8 cellular contexts compared by ENCODE assay signal in the genomic region with DNA sequence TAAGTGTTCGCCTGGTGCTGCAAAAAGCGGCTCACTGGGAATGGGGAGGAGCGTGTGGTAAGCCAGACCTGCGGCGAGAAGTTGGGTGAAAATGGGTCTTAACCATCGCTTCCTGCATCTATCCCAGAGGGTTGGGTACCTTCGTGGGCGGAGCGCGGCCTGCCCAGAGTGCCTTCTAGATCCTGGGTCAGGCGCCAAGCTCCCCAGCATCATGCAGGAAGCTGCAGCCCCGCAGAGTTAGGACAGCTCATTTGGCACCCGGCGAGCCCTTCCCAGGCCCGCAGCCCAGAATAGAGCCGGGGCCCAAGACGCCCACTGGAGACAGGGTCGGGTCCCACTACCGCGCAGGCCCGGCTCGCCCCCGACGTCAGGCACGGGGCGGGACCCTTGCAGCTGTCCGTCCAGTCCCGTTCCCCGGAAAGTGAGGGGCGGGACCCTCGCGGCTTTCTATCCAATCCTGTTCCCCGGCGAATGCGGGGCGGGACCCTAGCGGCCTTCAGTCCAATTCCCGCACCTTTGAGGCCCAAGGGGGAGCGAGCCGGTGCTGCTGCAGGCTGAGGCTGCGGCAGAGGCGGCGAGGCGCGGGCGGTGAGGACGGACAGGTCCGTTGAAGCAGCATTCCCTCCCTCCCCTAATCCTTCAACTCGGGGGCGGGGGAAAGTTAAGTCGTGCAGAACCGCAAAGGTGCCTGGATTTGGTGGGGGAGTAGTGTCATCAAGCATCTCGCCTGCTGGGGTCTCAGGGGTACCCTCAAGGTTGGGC. TPM values are rescaled to one million over a fixed set of nuclear protein-coding genes. Genes with fewer than 3 reads are reported as not detected.
DNase-seq lines count a peak whose midpoint lies in the region; ATAC-seq and TF ChIP-seq lines count a peak whose summit lies in the region.

A gene with protein sequence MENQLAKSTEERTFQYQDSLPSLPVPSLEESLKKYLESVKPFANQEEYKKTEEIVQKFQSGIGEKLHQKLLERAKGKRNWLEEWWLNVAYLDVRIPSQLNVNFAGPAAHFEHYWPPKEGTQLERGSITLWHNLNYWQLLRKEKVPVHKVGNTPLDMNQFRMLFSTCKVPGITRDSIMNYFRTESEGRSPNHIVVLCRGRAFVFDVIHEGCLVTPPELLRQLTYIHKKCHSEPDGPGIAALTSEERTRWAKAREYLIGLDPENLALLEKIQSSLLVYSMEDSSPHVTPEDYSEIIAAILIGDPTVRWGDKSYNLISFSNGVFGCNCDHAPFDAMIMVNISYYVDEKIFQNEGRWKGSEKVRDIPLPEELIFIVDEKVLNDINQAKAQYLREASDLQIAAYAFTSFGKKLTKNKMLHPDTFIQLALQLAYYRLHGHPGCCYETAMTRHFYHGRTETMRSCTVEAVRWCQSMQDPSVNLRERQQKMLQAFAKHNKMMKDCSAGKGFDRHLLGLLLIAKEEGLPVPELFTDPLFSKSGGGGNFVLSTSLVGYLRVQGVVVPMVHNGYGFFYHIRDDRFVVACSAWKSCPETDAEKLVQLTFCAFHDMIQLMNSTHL (plus strand): TSS at position 499 of the 762 bp plus-strand sequence. CDS start 3,405 bp downstream, outside the sequence.

- H3K4me3 ChIP-seq in KMS-11 (IDR thresholded peaks at IDR 0.05; ENCODE audit: insufficient read depth, low read depth, low read length) (no peak within 1 kb of the TSS), Peyer's patch (peak within 1 kb of the TSS; percentile 58 to 89 (median 78))

- peaks cover under 1% of the 10 kb centered on the region for H3K9me3 Mint-ChIP-seq in activated T-helper 1 cell treated with anti-CD3 and anti-CD28 coated beads, Interleukin-12 subunit alpha, Interleukin-12 subunit beta, Interleukin-2, Interleukin-4 antibody, amounts not matched to agents 30 ng/mL and 10 ng/mL and 1 ng/mL, durations not matched to agents 14 hours and 24 hours and 36 hours
- H3K9me3 Mint-ChIP-seq in naive B cell: no peaks in the 10 kb centered on the region
- no peaks in the 10 kb centered on the region for H3K9me3 Mint-ChIP-seq in stimulated activated effector memory CD8-positive, alpha-beta T cell treated with anti-CD3 and anti-CD28 coated beads, Interleukin-12 subunit alpha, Interleukin-12 subunit beta, amount 100 ng/mL, for 72 hours

- H4K20me1 ChIP-seq in KMS-11 (ENCODE audit: insufficient read depth): no peaks in the 10 kb centered on the region

- H3K36me3 Mint-ChIP-seq in activated T-helper 1 cell treated with anti-CD3 and anti-CD28 coated beads, Interleukin-12 subunit alpha, Interleukin-12 subunit beta, Interleukin-2, Interleukin-4 antibody, amounts not matched to agents 30 ng/mL and 10 ng/mL and 1 ng/mL, durations not matched to agents 14 hours and 24 hours and 36 hours (ENCODE audit: low read depth): peaks cover 18% of the 10 kb centered on the region
- peaks cover 9 to 11% of the 10 kb centered on the region in 2 donors for H3K36me3 Mint-ChIP-seq in naive B cell
- peaks cover 18% of the 10 kb centered on the region for H3K36me3 Mint-ChIP-seq in stimulated activated effector memory CD8-positive, alpha-beta T cell treated with anti-CD3 and anti-CD28 coated beads, Interleukin-12 subunit alpha, Interleukin-12 subunit beta, amount 100 ng/mL, for 72 hours

- H3K27me3 Mint-ChIP-seq in activated T-helper 1 cell treated with anti-CD3 and anti-CD28 coated beads, Interleukin-12 subunit alpha, Interleukin-12 subunit beta, Interleukin-2, Interleukin-4 antibody, amounts not matched to agents 30 ng/mL and 10 ng/mL and 1 ng/mL, durations not matched to agents 14 hours and 24 hours and 36 hours (ENCODE audit: insufficient read depth): peaks cover 1% of the 10 kb centered on the region
- H3K27me3 Mint-ChIP-seq in naive B cell: no peaks in the 10 kb centered on the region

- peaks cover 57% of the 10 kb centered on the region for H3K4me1 Mint-ChIP-seq in activated T-helper 1 cell treated with anti-CD3 and anti-CD28 coated beads, Interleukin-12 subunit alpha, Interleukin-12 subunit beta, Interleukin-2, Interleukin-4 antibody, amounts not matched to agents 30 ng/mL and 10 ng/mL and 1 ng/mL, durations not matched to agents 14 hours and 24 hours and 36 hours (ENCODE audit: low read depth)
- H3K4me1 Mint-ChIP-seq in naive B cell: peaks cover 7 to 17% (median 10%) of the 10 kb centered on the region in 3 donors
- peaks cover 20% of the 10 kb centered on the region for H3K4me1 Mint-ChIP-seq in stimulated activated effector memory CD8-positive, alpha-beta T cell treated with anti-CD3 and anti-CD28 coated beads, Interleukin-12 subunit alpha, Interleukin-12 subunit beta, amount 100 ng/mL, for 72 hours

- H2AFZ ChIP-seq in KMS-11 (ENCODE audit: low read depth): peak within 1 kb of the TSS; percentile 97

- H3K4me2 ChIP-seq in KMS-11: peak within 1 kb of the TSS; percentile 87

- peak within 1 kb of the TSS; percentile 34; the same call in 1 of the 2 replicates for H3K9ac ChIP-seq in KMS-11

- H3K4me1 ChIP-seq in KMS-11 (ENCODE audit: low read depth, poor library complexity, severe bottlenecking): peaks cover 31% of the 10 kb centered on the region
- H3K4me1 ChIP-seq in Peyer's patch: peaks cover 0 to 29% (median 3%) of the 10 kb centered on the region in 4 donors

- TF ChIP-seq POLR2A in Peyer's patch (IDR thresholded peaks at IDR 0.05): peak; percentile 72 to 92

- DNase-seq in DMS79 treated with DMSO at 0.1 percent for 48 hours (lab: John Stamatoyannopoulos, UW): peak; percentile 94
- peak; percentile 96 to 99 (median 98) for DNase-seq in Peyer's patch
- DNase-seq in activated T-helper 1 cell treated with anti-CD3 and anti-CD28 coated beads, Interleukin-12 subunit alpha, Interleukin-12 subunit beta, Interleukin-2, Interleukin-4 antibody, amounts not matched to agents 30 ng/mL and 10 ng/mL and 1 ng/mL, durations not matched to agents 14 hours and 24 hours and 36 hours (ENCODE audit: low spot score): peak; percentile 93
- DNase-seq in fibroblast of gingiva (ENCODE audit: low read depth): peak; percentile 91
- DNase-seq in naive B cell: peak; percentile 95
- peak; percentile 87 to 96 for DNase-seq in stimulated activated effector memory CD8-positive, alpha-beta T cell treated with anti-CD3 and anti-CD28 coated beads, Interleukin-12 subunit alpha, Interleukin-12 subunit beta, amount 100 ng/mL, for 72 hours (ENCODE audit: low spot score in 2 of 2)

- H3K27me3 ChIP-seq in KMS-11 (ENCODE audit: insufficient read depth, low read depth): no peaks in the 10 kb centered on the region
- no peaks in the 10 kb centered on the region for H3K27me3 ChIP-seq in Peyer's patch

- no peaks in the 10 kb centered on the region for H3K9me3 ChIP-seq in Peyer's patch

- ATAC-seq in GM21737 (IDR thresholded peaks at IDR 0.05; ENCODE audit: unreplicated experiment) (peak; percentile 97), naive B cell (ENCODE audit: low read depth in 2 of 2) (peak; percentile 97)
- peak; percentile 99 for ATAC-seq in stimulated activated effector memory CD8-positive, alpha-beta T cell treated with anti-CD3 and anti-CD28 coated beads, Interleukin-12 subunit alpha, Interleukin-12 subunit beta, amount 100 ng/mL, for 72 hours

- no peak for TF ChIP-seq CTCF in KMS-11 (conservative IDR thresholded peaks at IDR 0.05; ENCODE audit: low read depth, low read length)
- no peak for TF ChIP-seq CTCF in Peyer's patch (IDR thresholded peaks at IDR 0.05)

- intact Hi-C loops in activated T-helper 1 cell treated with anti-CD3 and anti-CD28 coated beads, Interleukin-12 subunit alpha, Interleukin-12 subunit beta, Interleukin-2, Interleukin-4 antibody, amounts not matched to agents 30 ng/mL and 10 ng/mL and 1 ng/mL, durations not matched to agents 14 hours and 24 hours and 36 hours (cut with micrococcal nuclease): loop anchor here (1.0 to 5.0 kb wide), 7 partner anchors 33 to 872 kb away; a partner anchor contains a TSS

- H3K27ac Mint-ChIP-seq in activated T-helper 1 cell treated with anti-CD3 and anti-CD28 coated beads, Interleukin-12 subunit alpha, Interleukin-12 subunit beta, Interleukin-2, Interleukin-4 antibody, amounts not matched to agents 30 ng/mL and 10 ng/mL and 1 ng/mL, durations not matched to agents 14 hours and 24 hours and 36 hours: peak within 1 kb of the TSS; percentile 89
- peak within 1 kb of the TSS; percentile 88 to 98 (median 93) for H3K27ac Mint-ChIP-seq in naive B cell
- H3K27ac Mint-ChIP-seq in stimulated activated effector memory CD8-positive, alpha-beta T cell treated with anti-CD3 and anti-CD28 coated beads, Interleukin-12 subunit alpha, Interleukin-12 subunit beta, amount 100 ng/mL, for 72 hours: peak within 1 kb of the TSS; percentile 94

- H3K79me2 ChIP-seq in KMS-11 (ENCODE audit: insufficient read depth, low read depth): peaks cover 7% of the 10 kb centered on the region; the same call in 1 of the 2 replicates

- peak within 1 kb of the TSS; percentile 92 for H3K4me3 Mint-ChIP-seq in activated T-helper 1 cell treated with anti-CD3 and anti-CD28 coated beads, Interleukin-12 subunit alpha, Interleukin-12 subunit beta, Interleukin-2, Interleukin-4 antibody, amounts not matched to agents 30 ng/mL and 10 ng/mL and 1 ng/mL, durations not matched to agents 14 hours and 24 hours and 36 hours
- peak within 1 kb of the TSS; percentile 91 to 99 (median 95) for H3K4me3 Mint-ChIP-seq in naive B cell
- peak within 1 kb of the TSS; percentile 88 for H3K4me3 Mint-ChIP-seq in stimulated activated effector memory CD8-positive, alpha-beta T cell treated with anti-CD3 and anti-CD28 coated beads, Interleukin-12 subunit alpha, Interleukin-12 subunit beta, amount 100 ng/mL, for 72 hours

- H3K27ac ChIP-seq in KMS-11 (peak within 1 kb of the TSS; percentile 37; the same call in 1 of the 2 replicates), Peyer's patch (peak within 1 kb of the TSS; percentile 83 to 96 (median 90))

- H3K36me3 ChIP-seq in KMS-11 (ENCODE audit: insufficient read depth) (no peaks in the 10 kb centered on the region; the same call in 1 of the 2 replicates), Peyer's patch (peaks cover 0 to 27% (median 0%) of the 10 kb centered on the region in 3 donors)

RNA-seq across cellular contexts. Expression of the gene that starts here (rescaled TPM):
- 10 to 100 TPM; 31.4 to 74.9 (median 50.6) TPM for total RNA-seq in Peyer's patch
- total RNA-seq in activated T-helper 1 cell treated with anti-CD3 and anti-CD28 coated beads, Interleukin-12 subunit alpha, Interleukin-12 subunit beta, Interleukin-2, Interleukin-4 antibody, amounts not matched to agents 30 ng/mL and 10 ng/mL and 1 ng/mL, durations not matched to agents 14 hours and 24 hours and 36 hours: 5.9 and 6.5 TPM in 2 replicates
- polyA plus RNA-seq in naive B cell (ENCODE audit: low read depth in 6 of 6): 1 to 10 TPM; 1.0 to 4.4 (median 2.7) TPM
